Comparison of ENCODE assay signal across 20 cellular contexts in the genomic region with DNA sequence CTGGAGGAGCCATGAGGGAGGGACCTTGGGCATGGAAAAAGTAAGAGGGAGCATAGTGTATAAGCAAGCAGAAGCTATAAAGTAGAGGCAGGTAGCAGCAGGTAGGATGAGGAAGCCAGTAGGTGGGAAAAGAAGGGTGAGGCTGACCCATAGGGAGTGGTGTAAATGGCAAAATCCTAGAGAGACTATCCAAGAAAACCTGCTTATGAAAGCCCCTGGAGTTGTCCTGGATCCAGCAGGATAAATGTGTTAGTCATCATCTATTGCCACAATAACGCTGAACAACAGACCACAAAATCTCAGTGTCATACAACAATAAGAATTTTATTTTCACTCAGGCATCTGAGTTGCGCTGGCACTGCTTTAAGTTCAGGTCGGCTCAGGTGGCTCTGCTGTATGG. TPM values are rescaled to one million over a fixed set of nuclear protein-coding genes. Genes with fewer than 3 reads are reported as not detected.
DNase-seq lines count a peak whose midpoint lies in the region; ATAC-seq and TF ChIP-seq lines count a peak whose summit lies in the region.
"Had no signal": no experiment of that assay in that cellular context is flagged by ENCODE, and none has a peak within 500 bp of the region (broad histone marks: within the 10 kb centered on the region; RNA-seq: fewer than 3 reads in every experiment).

No MANE protein-coding gene starts in this region.

- H2AFZ ChIP-seq in Karpas-422 (ENCODE audit: low read length), result no peak overlapping the region

- no peaks in the 10 kb centered on the region for H3K27me3 Mint-ChIP-seq in activated CD8-positive, alpha-beta T cell treated with anti-CD3 and anti-CD28 coated beads, Interleukin-2, amount 10 ng/mL, durations not matched to agents 7 days and 5 days (ENCODE audit: low read depth)
- H3K27me3 Mint-ChIP-seq: activated CD8-positive, alpha-beta T cell treated with anti-CD3 and anti-CD28 coated beads for 36 hours had no signal

- no peak overlapping the region for H3K4me3 Mint-ChIP-seq in activated CD8-positive, alpha-beta T cell treated with anti-CD3 and anti-CD28 coated beads, Interleukin-2, amount 10 ng/mL, durations not matched to agents 7 days and 5 days
- H3K4me3 Mint-ChIP-seq: activated CD8-positive, alpha-beta T cell treated with anti-CD3 and anti-CD28 coated beads for 36 hours had no signal

- H3K9me3 ChIP-seq in Karpas-422 (ENCODE audit: low read length), result peaks cover 14% of the 10 kb centered on the region
- H3K9me3 ChIP-seq: ovary had no signal

- H3K4me3 ChIP-seq in BJ (ENCODE audit: low read depth, low read length) (no peak overlapping the region), choroid plexus epithelial cell (ENCODE audit: low read depth, low read length) (no peak overlapping the region), Karpas-422 (ENCODE audit: low read length) (no peak overlapping the region)
- H3K4me3 ChIP-seq: ascending aorta, ovary, spleen had no signal

- POLR2A ChIA-PET in BJ (lab: Charles Lee), result no interaction called here
- POLR2A ChIA-PET in activated CD8-positive, alpha-beta T cell treated with anti-CD3 and anti-CD28 coated beads, Interleukin-2, amount 10 ng/mL, durations not matched to agents 7 days and 5 days (lab: Charles Lee), result no interaction called here

- H3K36me3 ChIP-seq in BJ (ENCODE audit: control insufficient read depth, insufficient read depth, low read length), result 0 out of 2 replicates have a peak, but pooled peaks cover 2% of the 10 kb centered on the region
- peaks cover 6% of the 10 kb centered on the region; the same call in 1 of the 2 replicates for H3K36me3 ChIP-seq in Karpas-422 (ENCODE audit: insufficient read depth, low read length)
- H3K36me3 ChIP-seq: ovary had no signal

- no peak overlapping the region for H3K9ac ChIP-seq in Karpas-422 (ENCODE audit: low read length)

- no peaks in the 10 kb centered on the region for H3K4me1 Mint-ChIP-seq in activated CD8-positive, alpha-beta T cell treated with anti-CD3 and anti-CD28 coated beads, Interleukin-2, amount 10 ng/mL, durations not matched to agents 7 days and 5 days (ENCODE audit: low read depth)

- no peak overlapping the region for H3K27ac Mint-ChIP-seq in activated CD8-positive, alpha-beta T cell treated with anti-CD3 and anti-CD28 coated beads, Interleukin-2, amount 10 ng/mL, durations not matched to agents 7 days and 5 days
- H3K27ac Mint-ChIP-seq: activated CD8-positive, alpha-beta T cell treated with anti-CD3 and anti-CD28 coated beads for 36 hours; activated T-helper 2 cell treated with anti-CD3 and anti-CD28 coated beads, Interferon-gamma antibody, Interleukin-2, Interleukin-4, amounts not matched to agents 10 μg/mL and 5 μg/mL and 100 μg/mL, durations not matched to agents 14 hours and 24 hours and 36 hours had no signal

- H3K27ac ChIP-seq in Karpas-422 (ENCODE audit: low read length), result no peak overlapping the region
- H3K27ac ChIP-seq: ascending aorta, ovary, spleen had no signal

- CTCF ChIA-PET in BJ (lab: Yijun Ruan, JAX), result interaction anchor here (0.8 to 1.5 kb wide), 2 partner anchors 14 to 16 kb away, joined by 3 read pairs; no protein-coding TSS in a partner anchor
- CTCF ChIA-PET in activated CD8-positive, alpha-beta T cell treated with anti-CD3 and anti-CD28 coated beads, Interleukin-2, amount 10 ng/mL, durations not matched to agents 7 days and 5 days (lab: Charles Lee), result interaction anchor here (1.0 kb wide), 1 partner anchor 28 kb away, joined by 3 read pairs; no protein-coding TSS in a partner anchor

- H3K4me2 ChIP-seq in Karpas-422 (ENCODE audit: low read depth, low read length, poor library complexity, severe bottlenecking), result no peak overlapping the region

- H3K27me3 ChIP-seq in BJ (ENCODE audit: control insufficient read depth, insufficient read depth, low read length), result no peaks in the 10 kb centered on the region
- no peaks in the 10 kb centered on the region for H3K27me3 ChIP-seq in Karpas-422 (ENCODE audit: low read length)
- H3K27me3 ChIP-seq: ascending aorta, ovary, spleen had no signal

- TF ChIP-seq CTCF in BJ (IDR thresholded peaks at IDR 0.05; ENCODE audit: insufficient read depth, low read depth, low read length) (no peak), choroid plexus epithelial cell (conservative IDR thresholded peaks at IDR 0.05; ENCODE audit: low read depth, low read length) (no peak), GM10266 (IDR thresholded peaks at IDR 0.05; ENCODE audit: control insufficient read depth, insufficient read depth, low read depth, missing control alignments) (no peak)

- H4K20me1 ChIP-seq in Karpas-422 (ENCODE audit: insufficient read depth, low read depth, low read length), result no peaks in the 10 kb centered on the region

- no peak for ATAC-seq in activated CD8-positive, alpha-beta T cell treated with anti-CD3 and anti-CD28 coated beads, Interleukin-2, amount 10 ng/mL, durations not matched to agents 7 days and 5 days
- ATAC-seq: activated CD8-positive, alpha-beta T cell treated with anti-CD3 and anti-CD28 coated beads for 36 hours had no signal

- H3K79me2 ChIP-seq in Karpas-422 (ENCODE audit: low read length), result peaks cover 73% of the 10 kb centered on the region

- peaks cover 24% of the 10 kb centered on the region for H3K36me3 Mint-ChIP-seq in activated CD8-positive, alpha-beta T cell treated with anti-CD3 and anti-CD28 coated beads, Interleukin-2, amount 10 ng/mL, durations not matched to agents 7 days and 5 days (ENCODE audit: low read depth)

- peak; percentile 58 for DNase-seq in BJ (ENCODE audit: low read depth)
- peak; percentile 91 for DNase-seq in M059J (ENCODE audit: low read depth)
- DNase-seq in choroid plexus epithelial cell (ENCODE audit: low read depth), result peak; percentile 56
- peak; percentile 35 for DNase-seq in non-pigmented ciliary epithelial cell (ENCODE audit: low read depth)
- DNase-seq in Karpas-422, result no peak
- no peak for DNase-seq in activated CD8-positive, alpha-beta T cell treated with anti-CD3 and anti-CD28 coated beads, Interleukin-2, amount 10 ng/mL, durations not matched to agents 7 days and 5 days
- DNase-seq in activated T-cell treated with anti-CD3 and anti-CD28 coated beads, Interleukin-2, amount 50 U/mL, for 1 hour, result no peak
- no peak for DNase-seq in GM10266 (ENCODE audit: extremely low spot score)
- DNase-seq: activated CD8-positive, alpha-beta T cell treated with anti-CD3 and anti-CD28 coated beads for 36 hours; C1 segment of cervical spinal cord; DND-41; effector CD4-positive, alpha-beta T cell; glutamatergic neuron; islet precursor cell; NCI-H1092; NCI-H2171 treated with DMSO at 0.1 percent for 48 hours; ovary; spleen had no signal

- H3K4me1 ChIP-seq in Karpas-422 (ENCODE audit: low read length), result no peaks in the 10 kb centered on the region
- H3K4me1 ChIP-seq: ascending aorta had no signal

- peaks cover 22% of the 10 kb centered on the region for H3K9me3 Mint-ChIP-seq in activated CD8-positive, alpha-beta T cell treated with anti-CD3 and anti-CD28 coated beads, Interleukin-2, amount 10 ng/mL, durations not matched to agents 7 days and 5 days (ENCODE audit: insufficient read depth)

- H3K9me2 ChIP-seq in Karpas-422 (replicated peaks; ENCODE audit: insufficient read depth, low read length), result no peaks in the 10 kb centered on the region

RNA-seq across cellular contexts. Expression of a gene that starts 30.2 kb away (rescaled TPM):
- 16.4 and 17.7 TPM in 2 replicates for polyA plus RNA-seq in BJ (2011; rRNA removed)
- polyA minus RNA-seq in BJ (2011; rRNA and poly(A)+ RNA removed), result 32.0 and 38.8 TPM in 2 replicates
- 16.8 and 25.6 TPM in 2 replicates for total RNA-seq in M059J (2014; rRNA removed; shearing (Covaris generic))
- 19.5 and 25.3 TPM in 2 replicates for total RNA-seq in Karpas-422 (2014; rRNA removed; shearing (Covaris generic); ENCODE audit: low replicate concordance)
- total RNA-seq in activated CD8-positive, alpha-beta T cell treated with anti-CD3 and anti-CD28 coated beads, Interleukin-2, amount 10 ng/mL, durations not matched to agents 7 days and 5 days, result 10 to 100 TPM; 29.1 to 32.2 TPM

Comparison
In these comparisons a context has a peak if more than half of its experiments do, and no peak if none do; other contexts are left out.
1. DNase-seq: peak in BJ (single experiment), M059J (single experiment), choroid plexus epithelial cell (single experiment) and non-pigmented ciliary epithelial cell (single experiment); none in Karpas-422 (single experiment), activated CD8-positive, alpha-beta T cell treated with anti-CD3 and anti-CD28 coated beads, Interleukin-2, amount 10 ng/mL, durations not matched to agents 7 days and 5 days (single experiment), activated T-cell treated with anti-CD3 and anti-CD28 coated beads, Interleukin-2, amount 50 U/mL, for 1 hour (single experiment) and GM10266 (single experiment).